Comparison of ENCODE assay signal across 23 cellular contexts in genomic region chr12:61996717-61997116, GRCh38.
DNase-seq lines count a peak whose midpoint lies in the region; ATAC-seq, FAIRE-seq and TF ChIP-seq lines count a peak whose summit lies in the region.
"Had no signal": no experiment of that assay in that cellular context is flagged by ENCODE, and none has a peak within 500 bp of the region (broad histone marks: within the 10 kb centered on the region; RNA-seq: fewer than 3 reads in every experiment).

No MANE protein-coding gene starts in this region.

- H3K9ac ChIP-seq in OCI-LY3 (ENCODE audit: low read length), result no peak overlapping the region
- H3K9ac ChIP-seq: BLaER1 had no signal

- intact Hi-C loops in A673 (cut with micrococcal nuclease; ENCODE audit: unreplicated experiment), result loop anchor here (10.0 kb wide), 1 partner anchor 1312 kb away; no protein-coding TSS in a partner anchor

- H3K9me3 Mint-ChIP-seq in immature natural killer cell, result peaks cover 0 to 5% (median 1%) of the 10 kb centered on the region in 6 donors
- H3K9me3 Mint-ChIP-seq: CD4-positive, CD25-positive, alpha-beta regulatory T cell had no signal

- H3K4me1 ChIP-seq in A549 (no peaks in the 10 kb centered on the region), A673 (ENCODE audit: insufficient read depth, low read length, poor library complexity, severe bottlenecking) (peaks cover 58% of the 10 kb centered on the region), OCI-LY3 (ENCODE audit: low read length) (peaks cover 22% of the 10 kb centered on the region)
- H3K4me1 ChIP-seq: BE2C, BLaER1 had no signal

- no peaks in the 10 kb centered on the region for H3K27me3 Mint-ChIP-seq in immature natural killer cell (ENCODE audit: low read depth in 3 of 3)

- no peaks in the 10 kb centered on the region for H3K4me1 Mint-ChIP-seq in immature natural killer cell
- H3K4me1 Mint-ChIP-seq: CD4-positive, alpha-beta memory T cell; CD4-positive, CD25-positive, alpha-beta regulatory T cell; CD8-positive, alpha-beta memory T cell had no signal

- H3K9me3 ChIP-seq in A549 (no peaks in the 10 kb centered on the region), A673 (ENCODE audit: low read depth, low read length, poor library complexity, severe bottlenecking) (no peaks in the 10 kb centered on the region), OCI-LY3 (ENCODE audit: insufficient read depth, low read length) (no peaks in the 10 kb centered on the region)
- H3K9me3 ChIP-seq: BE2C, BLaER1 had no signal

- no peak for TF ChIP-seq RAD21 in A549 (conservative IDR thresholded peaks at IDR 0.05 in 1 of 2, IDR thresholded peaks at IDR 0.05 in 1 of 2)

- H3K36me3 ChIP-seq in A673 (ENCODE audit: insufficient read depth, low read length, poor library complexity, severe bottlenecking) (no peaks in the 10 kb centered on the region), OCI-LY3 (replicated peaks; ENCODE audit: low read depth, low read length) (no peaks in the 10 kb centered on the region)
- H3K36me3 ChIP-seq: BE2C, BLaER1 had no signal

- no peaks in the 10 kb centered on the region for H3K79me2 ChIP-seq in OCI-LY3 (ENCODE audit: low read length)

- DNase-seq in A549 (ENCODE audit: low read depth in 1 of 2, low spot score in 1 of 2) (no peak), A673 (ENCODE audit: low spot score) (no peak), NCI-H2107 (lab: John Stamatoyannopoulos, UW) (no peak), immature natural killer cell (no peak)
- no peak for DNase-seq in stimulated activated naive CD4-positive, alpha-beta T cell (lab: John Stamatoyannopoulos, UW)
- DNase-seq: 8988T; ACHN; BE2C; C1 segment of cervical spinal cord; CD4-positive, alpha-beta memory T cell; CD4-positive, CD25-positive, alpha-beta regulatory T cell; CD8-positive, alpha-beta memory T cell; COR-L47; DMS79 treated with DMSO at 0.1 percent for 48 hours; GF-D8 had no signal

- H3K36me3 Mint-ChIP-seq in immature natural killer cell, result no peaks in the 10 kb centered on the region
- H3K36me3 Mint-ChIP-seq: CD14-positive monocyte; CD4-positive, alpha-beta memory T cell; CD4-positive, CD25-positive, alpha-beta regulatory T cell; CD8-positive, alpha-beta memory T cell had no signal

- H3K27ac Mint-ChIP-seq in immature natural killer cell, result no peak overlapping the region
- H3K27ac Mint-ChIP-seq: CD4-positive, alpha-beta memory T cell; CD4-positive, CD25-positive, alpha-beta regulatory T cell; CD8-positive, alpha-beta memory T cell had no signal

- TF ChIP-seq POLR2A in A549 (IDR thresholded peaks at IDR 0.05; ENCODE audit: low read length), result no peak

- CTCF ChIA-PET in A549 (lab: Yijun Ruan, JAX) (no interaction called here), A673 (lab: Charles Lee) (no interaction called here)

- TF ChIP-seq CTCF in A549 (IDR thresholded peaks at IDR 0.05) (no peak), A673 (conservative IDR thresholded peaks at IDR 0.05; ENCODE audit: low read depth, low read length) (no peak), OCI-LY3 (IDR thresholded peaks at IDR 0.05; ENCODE audit: low read depth, low read length) (no peak)

- no peaks in the 10 kb centered on the region for H4K20me1 ChIP-seq in OCI-LY3 (ENCODE audit: insufficient read depth, low read length)
- H4K20me1 ChIP-seq: BLaER1 had no signal

- 11% methylated on average over 1 of the region's 1 CpG for WGBS in A549 (ENCODE audit: missing lambda C conversion rate)

- H3K27me3 ChIP-seq in A673 (replicated peaks; ENCODE audit: insufficient read depth, low read depth, low read length, poor library complexity), result no peaks in the 10 kb centered on the region
- H3K27me3 ChIP-seq in OCI-LY3 (ENCODE audit: low read depth, low read length), result 0 out of 2 replicates have a peak, but pooled peaks cover 9% of the 10 kb centered on the region
- H3K27me3 ChIP-seq: BE2C, BLaER1 had no signal

- no peak for FAIRE-seq in A549 (lab: Jason Lieb, UNC)
- FAIRE-seq: A204.1, D721Med, G401.6, GM12891, GM19239 had no signal

- H3K4me2 ChIP-seq in A549, result no peak overlapping the region
- H3K4me2 ChIP-seq in OCI-LY3 (ENCODE audit: low read length), result peak overlapping the region; percentile 33
- H3K4me2 ChIP-seq: BLaER1 had no signal

- H3K27ac ChIP-seq in A549 (no peak overlapping the region), A673 (ENCODE audit: low read depth, low read length, poor library complexity, severe bottlenecking) (peak overlapping the region; percentile 57), OCI-LY3 (ENCODE audit: low read length) (no peak overlapping the region)
- H3K27ac ChIP-seq: BLaER1 had no signal

- H2AFZ ChIP-seq in OCI-LY3 (ENCODE audit: low read depth, low read length), result no peak overlapping the region

- POLR2A ChIA-PET in A549 (lab: Yijun Ruan, JAX) (no interaction called here), A673 (lab: Charles Lee; ENCODE audit: low non-redundant PET) (no interaction called here)

- no TSS peak for BruUV-seq in A673 (replicated peaks; lab: Mats Ljungman, UMichigan)

- no peak for TF ChIP-seq EP300 in A549 (IDR thresholded peaks at IDR 0.05)

- no peak for ATAC-seq in A549

- no peak overlapping the region for H3K4me3 ChIP-seq in A549
- no peak overlapping the region for H3K4me3 ChIP-seq in A673 (ENCODE audit: low read depth, low read length, poor library complexity, severe bottlenecking)
- no peak overlapping the region for H3K4me3 ChIP-seq in OCI-LY3 (ENCODE audit: low read length)
- H3K4me3 ChIP-seq: BLaER1 had no signal

- no peak overlapping the region for H3K4me3 Mint-ChIP-seq in immature natural killer cell
- H3K4me3 Mint-ChIP-seq: CD14-positive monocyte; CD4-positive, alpha-beta memory T cell; CD4-positive, CD25-positive, alpha-beta regulatory T cell; CD8-positive, alpha-beta memory T cell had no signal

TF ChIP-seq in A549, 52 proteins besides CTCF, POLR2A, EP300 and RAD21:
- TF ChIP-seq MAFK (IDR thresholded peaks at IDR 0.05; ENCODE audit: partially characterized antibody) (peak; percentile 56), RFX5 (IDR thresholded peaks at IDR 0.05) (no peak)
